20 cellular contexts compared by ENCODE assay signal in genomic region chr6:1965596-1966224, GRCh38.
"Had no signal": no experiment of that assay in that cellular context is flagged by ENCODE, and none has a peak within 500 bp of the region (broad histone marks: within the 10 kb centered on the region; RNA-seq: fewer than 3 reads in every experiment).

No MANE protein-coding gene starts in this region.

- DNase-seq: colonic mucosa; dermis blood vessel endothelial cell; gastrocnemius medialis; heart right ventricle; hypothalamus; islet precursor cell; mammary epithelial cell; naive thymus-derived CD4-positive, alpha-beta T cell; posterior cingulate gyrus; spleen; stimulated activated CD4-positive, alpha-beta T cell treated with anti-CD3 and anti-CD28 coated beads, Interleukin-15, amount 100 ng/mL, for 24 hours; stimulated activated CD4-positive, alpha-beta T cell treated with anti-CD3 and anti-CD28 coated beads, Interleukin-1b, Interleukin-23, amount 100 ng/mL, for 48 hours; stimulated activated CD4-positive, alpha-beta T cell treated with anti-CD3 and anti-CD28 coated beads, Interleukin-4, amount 100 ng/mL, for 24 hours; testis; upper lobe of right lung had no signal

- H3K27me3 Mint-ChIP-seq: naive thymus-derived CD4-positive, alpha-beta T cell; stimulated activated memory B cell treated with anti-CD40 and anti-IgM and Interleukin-4, amounts not matched to agents 10 μg/mL and 1 μg/mL and 100 μg/mL, for 72 hours; stimulated activated naive CD8-positive, alpha-beta T cell treated with anti-CD3 and anti-CD28 coated beads, Interleukin-15, Interleukin-2, amounts not matched to agents 100 ng/mL and 50 ng/mL, for 24 hours had no signal

- H3K4me3 ChIP-seq: colonic mucosa, gastrocnemius medialis, heart right ventricle, spleen, testis, tibial nerve, upper lobe of right lung, vagina had no signal

- ATAC-seq: gastrocnemius medialis; naive thymus-derived CD4-positive, alpha-beta T cell; stimulated activated memory B cell treated with anti-CD40 and anti-IgM and Interleukin-4, amounts not matched to agents 10 μg/mL and 1 μg/mL and 100 μg/mL, for 72 hours; upper lobe of right lung had no signal

- H3K27ac ChIP-seq: colonic mucosa, heart right ventricle, spleen, upper lobe of right lung, vagina had no signal

- H3K36me3 ChIP-seq: colonic mucosa, gastrocnemius medialis, heart right ventricle, tibial nerve, upper lobe of right lung, vagina had no signal

- H3K9me3 Mint-ChIP-seq: neural crest cell had no signal

- H3K4me3 Mint-ChIP-seq: naive thymus-derived CD4-positive, alpha-beta T cell; neural crest cell; stimulated activated memory B cell treated with anti-CD40 and anti-IgM and Interleukin-4, amounts not matched to agents 10 μg/mL and 1 μg/mL and 100 μg/mL, for 72 hours; stimulated activated naive CD8-positive, alpha-beta T cell treated with anti-CD3 and anti-CD28 coated beads, Interleukin-15, Interleukin-2, amounts not matched to agents 100 ng/mL and 50 ng/mL, for 24 hours had no signal

- H3K4me1 ChIP-seq: colonic mucosa, gastrocnemius medialis, spleen, testis, upper lobe of right lung, vagina had no signal

- H3K9me3 ChIP-seq: colonic mucosa, gastrocnemius medialis, heart right ventricle, spleen, testis, tibial nerve, upper lobe of right lung, vagina had no signal

- H3K27me3 ChIP-seq: colonic mucosa, gastrocnemius medialis, heart right ventricle, spleen, testis, tibial nerve, upper lobe of right lung, vagina had no signal

- H3K27ac Mint-ChIP-seq: naive thymus-derived CD4-positive, alpha-beta T cell; stimulated activated memory B cell treated with anti-CD40 and anti-IgM and Interleukin-4, amounts not matched to agents 10 μg/mL and 1 μg/mL and 100 μg/mL, for 72 hours; stimulated activated naive CD8-positive, alpha-beta T cell treated with anti-CD3 and anti-CD28 coated beads, Interleukin-15, Interleukin-2, amounts not matched to agents 100 ng/mL and 50 ng/mL, for 24 hours had no signal
